8 cellular contexts compared by ENCODE assay signal in genomic region chr12:76030378-76031080, GRCh38. TPM values are rescaled to one million over a fixed set of nuclear protein-coding genes. Genes with fewer than 3 reads are reported as not detected.
DNase-seq lines count a peak whose midpoint lies in the region; ATAC-seq and TF ChIP-seq lines count a peak whose summit lies in the region.

No MANE protein-coding gene starts in this region.

- H3K36me3 Mint-ChIP-seq in activated CD4-positive, alpha-beta T cell treated with anti-CD3 and anti-CD28 coated beads, Interleukin-2, amount 10 ng/mL, durations not matched to agents 24 days and 14 days (ENCODE audit: low read depth) = peaks cover 56% of the 10 kb centered on the region

- peak overlapping the region; percentile 57 to 94 (median 82) for H3K4me3 ChIP-seq in dorsolateral prefrontal cortex

- peaks cover 43% of the 10 kb centered on the region for H3K4me1 Mint-ChIP-seq in activated CD4-positive, alpha-beta T cell treated with anti-CD3 and anti-CD28 coated beads, Interleukin-2, amount 10 ng/mL, durations not matched to agents 24 days and 14 days

- peak overlapping the region in 58 of 59 donors; percentile 35 to 99 (median 93) for H3K27ac ChIP-seq in dorsolateral prefrontal cortex

- TF ChIP-seq CTCF in GM13977 (IDR thresholded peaks at IDR 0.05; ENCODE audit: extremely low read depth, insufficient read depth, missing control alignments) (no peak), dorsolateral prefrontal cortex (IDR thresholded peaks at IDR 0.05 in 54 of 56, conservative IDR thresholded peaks at IDR 0.05 in 2 of 56; ENCODE audit: low read depth in 1 of 56, partially characterized antibody in 56 of 56) (no peak)

- ATAC-seq in GM21360 (IDR thresholded peaks at IDR 0.05; ENCODE audit: unreplicated experiment) = no peak

- peaks cover 2% of the 10 kb centered on the region for H3K27me3 Mint-ChIP-seq in activated CD4-positive, alpha-beta T cell treated with anti-CD3 and anti-CD28 coated beads, Interleukin-2, amount 10 ng/mL, durations not matched to agents 24 days and 14 days

- H3K9me3 Mint-ChIP-seq in activated CD4-positive, alpha-beta T cell treated with anti-CD3 and anti-CD28 coated beads, Interleukin-2, amount 10 ng/mL, durations not matched to agents 24 days and 14 days = no peaks in the 10 kb centered on the region

- no peaks in the 10 kb centered on the region for H3K27me3 ChIP-seq in dorsolateral prefrontal cortex

- in situ Hi-C loops in GM13977 (cut with MboI; ENCODE audit: low pct_unique_long_range_greater_than_20kb, low sequenced_read_pairs, unreplicated experiment) = loop anchor here (10.0 to 25.0 kb wide), 2 partner anchors 486 to 693 kb away; partner anchors contain the start of genes CAPS2 and GLIPR1L1

- H3K27ac Mint-ChIP-seq in activated CD4-positive, alpha-beta T cell treated with anti-CD3 and anti-CD28 coated beads, Interleukin-2, amount 10 ng/mL, durations not matched to agents 24 days and 14 days = peak overlapping the region; percentile 99

- peak; percentile 53 for DNase-seq in GM13977 (ENCODE audit: low spot score)
- peak; percentile 51 for DNase-seq in M059J (ENCODE audit: low read depth)
- peak; percentile 91 for DNase-seq in activated CD4-positive, alpha-beta T cell treated with anti-CD3 and anti-CD28 coated beads, Interleukin-2, amount 10 ng/mL, durations not matched to agents 24 days and 14 days
- DNase-seq in dorsolateral prefrontal cortex = peak in 6 of 10 donors; percentile 30 to 56 (median 44)
- DNase-seq in lung microvascular endothelial cell (ENCODE audit: low read depth in 2 of 2) = peak; percentile 55 to 67
- DNase-seq in stimulated activated CD8-positive, alpha-beta memory T cell treated with anti-CD3 and anti-CD28 coated beads, Interleukin-2, amount 100 ng/mL, for 48 hours (ENCODE audit: low read depth in 2 of 2) = peak; percentile 38 to 43
- no peak for DNase-seq in DMS114 treated with DMSO at 0.1 percent for 48 hours (lab: John Stamatoyannopoulos, UW; ENCODE audit: unreplicated experiment)

- peak overlapping the region; percentile 99 for H3K4me3 Mint-ChIP-seq in activated CD4-positive, alpha-beta T cell treated with anti-CD3 and anti-CD28 coated beads, Interleukin-2, amount 10 ng/mL, durations not matched to agents 24 days and 14 days

- intact Hi-C loops in activated CD4-positive, alpha-beta T cell treated with anti-CD3 and anti-CD28 coated beads, Interleukin-2, amount 10 ng/mL, durations not matched to agents 24 days and 14 days (cut with micrococcal nuclease) = loop anchor here (1.0 to 5.0 kb wide), 13 partner anchors 10 to 638 kb away; partner anchors contain the start of genes BBS10, GLIPR1, GLIPR1L2 and KRR1
- intact Hi-C loops in dorsolateral prefrontal cortex (cut with DNase I) = loop anchor here (5.0 to 10.0 kb wide), 7 partner anchors 183 to 643 kb away; partner anchors contain the start of genes GLIPR1L2 (in 1 of the 2), KRR1 (in 1 of the 2) and OSBPL8 (in 1 of the 2)

RNA-seq across cellular contexts. Expression of gene PHLDA1, which starts 1.0 kb away (rescaled TPM):
- total RNA-seq in M059J (2014; rRNA removed; shearing (Covaris generic)) = 65.4 and 101 TPM in 2 replicates
- 59.6 and 60.7 TPM in 2 replicates for total RNA-seq in activated CD4-positive, alpha-beta T cell treated with anti-CD3 and anti-CD28 coated beads, Interleukin-2, amount 10 ng/mL, durations not matched to agents 24 days and 14 days
- total RNA-seq in dorsolateral prefrontal cortex = 10 to 100 TPM in 119 of 120 experiments, 1 to 10 TPM in 1; 9.0 to 26.9 (median 17.8) TPM
- total RNA-seq in lung microvascular endothelial cell = 13.1 and 16.1 TPM in 2 replicates

RNA-seq across cellular contexts. Expression of gene NAP1L1, which starts 54.0 kb away (rescaled TPM):
- 185 and 260 TPM in 2 replicates for total RNA-seq in M059J (2014; rRNA removed; shearing (Covaris generic))
- 652 and 689 TPM in 2 replicates for total RNA-seq in activated CD4-positive, alpha-beta T cell treated with anti-CD3 and anti-CD28 coated beads, Interleukin-2, amount 10 ng/mL, durations not matched to agents 24 days and 14 days
- total RNA-seq in dorsolateral prefrontal cortex (100 to 1,000 TPM; 291 to 450 (median 373) TPM), lung microvascular endothelial cell (116 and 146 TPM in 2 replicates)
